Comparison of ENCODE assay signal across 1 cellular context in the genomic region with DNA sequence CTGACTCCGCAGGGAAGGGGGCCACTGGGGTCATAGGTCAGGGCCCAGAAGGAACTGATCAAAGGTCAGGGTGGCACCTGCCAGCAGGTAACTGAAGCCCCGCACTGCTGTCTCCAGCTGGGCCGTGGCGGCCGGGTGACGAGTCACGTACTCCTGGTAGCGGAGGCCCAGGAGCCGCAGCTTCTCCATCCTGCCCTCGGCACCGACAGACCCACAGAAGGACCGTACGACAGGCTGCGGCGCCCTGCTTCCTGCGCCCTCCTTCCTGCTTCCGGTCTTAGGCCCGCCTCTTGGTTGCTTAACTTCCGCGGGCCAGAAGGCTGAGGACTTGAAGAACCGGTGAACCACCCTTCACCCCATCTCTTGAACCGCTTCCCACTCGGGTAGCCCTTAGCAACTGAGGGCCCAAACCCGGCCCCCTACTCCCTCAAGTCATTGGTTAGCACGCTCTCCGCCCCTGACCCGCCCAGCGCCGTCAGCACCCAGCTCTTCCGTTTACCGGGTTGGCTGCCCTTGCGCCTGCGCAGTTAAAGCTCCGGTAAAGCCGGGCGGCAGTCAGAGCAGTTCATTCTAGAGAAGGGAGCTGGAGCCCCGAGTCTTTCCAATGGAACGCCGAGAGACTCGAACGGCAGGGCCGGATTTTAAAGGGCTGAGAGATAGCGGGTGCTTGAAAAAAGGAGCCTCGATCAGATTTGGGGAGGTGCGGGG.
TF ChIP-seq lines count a peak whose summit lies in the region.

Gene PEX16 (minus strand): TSS at position 255 of the 708 bp plus-strand sequence. CDS start 66 bp downstream, at position 189.

TF ChIP-seq in K562, 482 proteins besides CTCF, POLR2A, EP300 and RAD21 (continued from another document and continues in another):
- no peak for TF ChIP-seq SMARCC2 (IDR thresholded peaks at IDR 0.05; ENCODE audit: low read depth)
- TF ChIP-seq EGR1 (conservative IDR thresholded peaks at IDR 0.05): no peak
- no peak for TF ChIP-seq ERF (CRISPR knock-in tag; IDR thresholded peaks at IDR 0.05)
- TF ChIP-seq ARID4B (CRISPR knock-in tag; IDR thresholded peaks at IDR 0.05): peak; percentile 94; the same call in 1 of the 2 replicates
- TF ChIP-seq RFX1 (IDR thresholded peaks at IDR 0.05): peak; percentile 87
- TF ChIP-seq ZBTB7A (IDR thresholded peaks at IDR 0.05; ENCODE audit: borderline replicate concordance, control insufficient read depth, low read depth, low read length): 0 out of 2 replicates have a peak, but pooled peaks have one; percentile 36
- TF ChIP-seq, protein P1, sequence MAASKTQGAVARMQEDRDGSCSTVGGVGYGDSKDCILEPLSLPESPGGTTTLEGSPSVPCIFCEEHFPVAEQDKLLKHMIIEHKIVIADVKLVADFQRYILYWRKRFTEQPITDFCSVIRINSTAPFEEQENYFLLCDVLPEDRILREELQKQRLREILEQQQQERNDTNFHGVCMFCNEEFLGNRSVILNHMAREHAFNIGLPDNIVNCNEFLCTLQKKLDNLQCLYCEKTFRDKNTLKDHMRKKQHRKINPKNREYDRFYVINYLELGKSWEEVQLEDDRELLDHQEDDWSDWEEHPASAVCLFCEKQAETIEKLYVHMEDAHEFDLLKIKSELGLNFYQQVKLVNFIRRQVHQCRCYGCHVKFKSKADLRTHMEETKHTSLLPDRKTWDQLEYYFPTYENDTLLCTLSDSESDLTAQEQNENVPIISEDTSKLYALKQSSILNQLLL (CRISPR knock-in tag; IDR thresholded peaks at IDR 0.05; ENCODE audit: borderline replicate concordance): no peak
- no peak for TF ChIP-seq SRSF9 (IDR thresholded peaks at IDR 0.05; ENCODE audit: borderline replicate concordance, low read depth, low read length)
- peak; percentile 13 to 98; a peak in 3 of 4 replicates for TF ChIP-seq ZMIZ1 (IDR thresholded peaks at IDR 0.05; ENCODE audit: low read depth in 2 of 2, low read length in 2 of 2)
- TF ChIP-seq MEF2A (IDR thresholded peaks at IDR 0.05; ENCODE audit: control insufficient read depth, low read depth, low read length): no peak
- TF ChIP-seq, protein P2, sequence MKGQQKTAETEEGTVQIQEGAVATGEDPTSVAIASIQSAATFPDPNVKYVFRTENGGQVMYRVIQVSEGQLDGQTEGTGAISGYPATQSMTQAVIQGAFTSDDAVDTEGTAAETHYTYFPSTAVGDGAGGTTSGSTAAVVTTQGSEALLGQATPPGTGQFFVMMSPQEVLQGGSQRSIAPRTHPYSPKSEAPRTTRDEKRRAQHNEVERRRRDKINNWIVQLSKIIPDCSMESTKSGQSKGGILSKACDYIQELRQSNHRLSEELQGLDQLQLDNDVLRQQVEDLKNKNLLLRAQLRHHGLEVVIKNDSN (CRISPR knock-in tag; IDR thresholded peaks at IDR 0.05): no peak
- TF ChIP-seq ARNT (IDR thresholded peaks at IDR 0.05): no peak
- TF ChIP-seq ZSCAN29 (IDR thresholded peaks at IDR 0.05): no peak
- peak; percentile 73; the same call in 1 of the 2 replicates for TF ChIP-seq PHF21A (IDR thresholded peaks at IDR 0.05; ENCODE audit: borderline replicate concordance, low read depth)
- TF ChIP-seq SREBF1 (IDR thresholded peaks at IDR 0.05; ENCODE audit: borderline replicate concordance, low read depth, low read length): no peak
- no peak for TF ChIP-seq ARID3A (IDR thresholded peaks at IDR 0.05; ENCODE audit: borderline replicate concordance, low read depth, low read length)
- TF ChIP-seq, protein P3, sequence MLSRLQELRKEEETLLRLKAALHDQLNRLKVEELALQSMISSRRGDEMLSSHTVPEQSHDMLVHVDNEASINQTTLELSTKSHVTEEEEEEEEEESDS (CRISPR knock-in tag; IDR thresholded peaks at IDR 0.05): no peak
- TF ChIP-seq ZNF561 (CRISPR knock-in tag; conservative IDR thresholded peaks at IDR 0.05): no peak
- TF ChIP-seq BRD9 (IDR thresholded peaks at IDR 0.05; ENCODE audit: low read depth, partially characterized antibody): no peak
- peak; percentile 61; the same call in 1 of the 2 replicates for TF ChIP-seq POLR2AphosphoS5 (IDR thresholded peaks at IDR 0.05; ENCODE audit: control insufficient read depth, insufficient read depth, low read depth, low read length)
- TF ChIP-seq RNF2 (IDR thresholded peaks at IDR 0.05): no peak
- TF ChIP-seq RBM14 (IDR thresholded peaks at IDR 0.05; ENCODE audit: borderline replicate concordance, insufficient read depth, low read depth, low read length): no peak
- TF ChIP-seq DPF2 (IDR thresholded peaks at IDR 0.05): no peak
- TF ChIP-seq NONO (IDR thresholded peaks at IDR 0.05; ENCODE audit: low read depth in 2 of 2, low read length in 1 of 2): no peak
- no peak for TF ChIP-seq TAF9B (IDR thresholded peaks at IDR 0.05; ENCODE audit: partially characterized antibody)
- no peak for TF ChIP-seq MEF2D (tag; conservative IDR thresholded peaks at IDR 0.05; ENCODE audit: low read depth)
- TF ChIP-seq ELF1 (tag; IDR thresholded peaks at IDR 0.05): peak; percentile 98
- no peak for TF ChIP-seq SRSF7 (optimal IDR thresholded peaks at IDR 0.05; ENCODE audit: low read depth, low read length)
- TF ChIP-seq ZNF282 (CRISPR knock-in tag; IDR thresholded peaks at IDR 0.05): no peak
- no peak for TF ChIP-seq HLTF (IDR thresholded peaks at IDR 0.05)
- TF ChIP-seq ELF4 (CRISPR knock-in tag; IDR thresholded peaks at IDR 0.05): peak; percentile 85
- no peak for TF ChIP-seq PURB (CRISPR knock-in tag; IDR thresholded peaks at IDR 0.05; ENCODE audit: low read depth)
- no peak for TF ChIP-seq CHAMP1 (IDR thresholded peaks at IDR 0.05)
- no peak for TF ChIP-seq STAG1 (CRISPR knock-in tag; IDR thresholded peaks at IDR 0.05; ENCODE audit: borderline replicate concordance)
- TF ChIP-seq LCOR (CRISPR knock-in tag; IDR thresholded peaks at IDR 0.05): no peak
- TF ChIP-seq FOXK1 (CRISPR knock-in tag; IDR thresholded peaks at IDR 0.05; ENCODE audit: borderline replicate concordance): no peak
- TF ChIP-seq ZNF384 (IDR thresholded peaks at IDR 0.05; ENCODE audit: low read depth, low read length): no peak
- TF ChIP-seq E2F6 (IDR thresholded peaks at IDR 0.05; ENCODE audit: borderline replicate concordance in 1 of 2, extremely low read depth in 1 of 2, insufficient read depth in 1 of 2, insufficient read length in 1 of 2, low read depth in 1 of 2, low read length in 1 of 2, poor library complexity in 1 of 2, severe bottlenecking in 1 of 2): no peak
- peak; percentile 80; the same call in 1 of the 2 replicates for TF ChIP-seq ATF7 (IDR thresholded peaks at IDR 0.05)
- TF ChIP-seq, protein P4, sequence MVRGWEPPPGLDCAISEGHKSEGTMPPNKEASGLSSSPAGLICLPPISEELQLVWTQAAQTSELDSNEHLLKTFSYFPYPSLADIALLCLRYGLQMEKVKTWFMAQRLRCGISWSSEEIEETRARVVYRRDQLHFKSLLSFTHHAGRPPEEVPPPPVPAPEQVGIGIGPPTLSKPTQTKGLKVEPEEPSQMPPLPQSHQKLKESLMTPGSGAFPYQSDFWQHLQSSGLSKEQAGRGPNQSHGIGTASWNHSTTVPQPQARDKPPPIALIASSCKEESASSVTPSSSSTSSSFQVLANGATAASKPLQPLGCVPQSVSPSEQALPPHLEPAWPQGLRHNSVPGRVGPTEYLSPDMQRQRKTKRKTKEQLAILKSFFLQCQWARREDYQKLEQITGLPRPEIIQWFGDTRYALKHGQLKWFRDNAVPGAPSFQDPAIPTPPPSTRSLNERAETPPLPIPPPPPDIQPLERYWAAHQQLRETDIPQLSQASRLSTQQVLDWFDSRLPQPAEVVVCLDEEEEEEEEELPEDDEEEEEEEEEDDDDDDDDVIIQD (CRISPR knock-in tag; IDR thresholded peaks at IDR 0.05): no peak
- TF ChIP-seq JUND (IDR thresholded peaks at IDR 0.05; ENCODE audit: borderline replicate concordance, low read depth, low read length): 0 out of 2 replicates have a peak, but pooled peaks have one; percentile 32
- no peak for TF ChIP-seq JUND (tag; IDR thresholded peaks at IDR 0.05; ENCODE audit: borderline replicate concordance, low read depth, low read length)
